ENCODE assay signal across 1 cellular context in genomic region chr17:36608794-36609497, GRCh38.
TF ChIP-seq lines count a peak whose summit lies in the region.

No MANE protein-coding gene starts in this region.

TF ChIP-seq in IMR-90, 13 proteins besides CTCF, POLR2A, EP300 and RAD21 (continued from another document):
- no peak for TF ChIP-seq MAFK (IDR thresholded peaks at IDR 0.05; ENCODE audit: low read depth, low read length)
- TF ChIP-seq BHLHE40 (IDR thresholded peaks at IDR 0.05; ENCODE audit: low read depth, low read length): 0 out of 2 replicates have a peak, but pooled peaks have one; percentile 2
- TF ChIP-seq FOS (IDR thresholded peaks at IDR 0.05; ENCODE audit: low read depth, low read length): no peak
TF ChIP-seq in IMR-90: peak in this region for 3.
